Comparison of ENCODE assay signal across 16 cellular contexts in genomic region chr13:46996316-46996715, GRCh38.
A peak's percentile ranks its signal among the peaks of the same experiment; 100 is the strongest.
DNase-seq lines count a peak whose midpoint lies in the region; ATAC-seq and TF ChIP-seq lines count a peak whose summit lies in the region.
"Had no signal": no experiment of that assay in that cellular context is flagged by ENCODE, and none has a peak within 500 bp of the region (broad histone marks: within the 10 kb centered on the region; RNA-seq: fewer than 3 reads in every experiment).

No MANE protein-coding gene starts in this region.

- DNase-seq in MV-4-11 (lab: John Stamatoyannopoulos, UW) (no peak), left ventricle myocardium inferior (no peak), NCI-H2081 (lab: John Stamatoyannopoulos, UW) (no peak)
- DNase-seq in activated T-cell treated with anti-CD3 and anti-CD28 coated beads, Interleukin-2, amount 50 U/mL, for 24 hours, result no peak
- DNase-seq: activated CD8-positive, alpha-beta memory T cell treated with anti-CD3 and anti-CD28 coated beads, Interleukin-2, amount 50 U/mL, for 48 hours; BE2C; dermis blood vessel endothelial cell; immature natural killer cell; NCI-H146; NCI-H526 treated with DMSO at 0.1 percent for 48 hours; SHP77 had no signal

- H3K27me3 ChIP-seq in left ventricle myocardium inferior (ENCODE audit: low read depth), result no peaks in the 10 kb centered on the region

- H3K36me3 ChIP-seq in left ventricle myocardium inferior, result no peaks in the 10 kb centered on the region
- H3K36me3 ChIP-seq: BE2C had no signal

- no peaks in the 10 kb centered on the region for H3K9me3 ChIP-seq in left ventricle myocardium inferior (replicated peaks)
- H3K9me3 ChIP-seq: BE2C had no signal

- intact Hi-C loops in left ventricle myocardium inferior (cut with micrococcal nuclease), result no loop called here

- no peaks in the 10 kb centered on the region for H3K4me1 ChIP-seq in left ventricle myocardium inferior
- H3K4me1 ChIP-seq: BE2C had no signal

- H3K4me3 Mint-ChIP-seq in activated T-cell treated with anti-CD3 and anti-CD28 coated beads, Interleukin-2, amount 50 U/mL, for 24 hours, result no peak overlapping the region
- H3K4me3 Mint-ChIP-seq: immature natural killer cell had no signal

- ATAC-seq in GM18517 (IDR thresholded peaks at IDR 0.05; ENCODE audit: unreplicated experiment), result peak; percentile 35
- peak; percentile 29 for ATAC-seq in GM21390 (IDR thresholded peaks at IDR 0.05; ENCODE audit: unreplicated experiment)
- peak; percentile 47 for ATAC-seq in HG02943 (IDR thresholded peaks at IDR 0.05; ENCODE audit: low read depth, unreplicated experiment)
- ATAC-seq in HG03571 (IDR thresholded peaks at IDR 0.05; ENCODE audit: unreplicated experiment), result peak; percentile 33
- ATAC-seq: HepG2 had no signal

- H3K9me3 Mint-ChIP-seq in activated T-cell treated with anti-CD3 and anti-CD28 coated beads, Interleukin-2, amount 50 U/mL, for 24 hours, result no peaks in the 10 kb centered on the region

- no peak overlapping the region for H3K27ac Mint-ChIP-seq in activated T-cell treated with anti-CD3 and anti-CD28 coated beads, Interleukin-2, amount 50 U/mL, for 24 hours

- H3K4me3 ChIP-seq in left ventricle myocardium inferior, result no peak overlapping the region

- H3K27ac ChIP-seq in left ventricle myocardium inferior (replicated peaks), result no peak overlapping the region

- no peaks in the 10 kb centered on the region for H3K27me3 Mint-ChIP-seq in activated T-cell treated with anti-CD3 and anti-CD28 coated beads, Interleukin-2, amount 50 U/mL, for 24 hours

- TF ChIP-seq CTCF in left ventricle myocardium inferior (IDR thresholded peaks at IDR 0.05; ENCODE audit: borderline replicate concordance), result no peak

- H3K4me1 Mint-ChIP-seq in activated T-cell treated with anti-CD3 and anti-CD28 coated beads, Interleukin-2, amount 50 U/mL, for 24 hours (ENCODE audit: low read depth), result no peaks in the 10 kb centered on the region
- H3K4me1 Mint-ChIP-seq: immature natural killer cell had no signal

- H3K36me3 Mint-ChIP-seq in activated T-cell treated with anti-CD3 and anti-CD28 coated beads, Interleukin-2, amount 50 U/mL, for 24 hours (ENCODE audit: low read depth), result no peaks in the 10 kb centered on the region
- H3K36me3 Mint-ChIP-seq: immature natural killer cell had no signal
